1 cellular context compared by ENCODE assay signal in genomic region chr3:185332026-185332735, GRCh38.
TF ChIP-seq lines count a peak whose summit lies in the region.

No MANE protein-coding gene starts in this region.

TF ChIP-seq in HepG2, 621 proteins besides CTCF, POLR2A, EP300 and RAD21 (continued from another document):
- TF ChIP-seq ZNF281 (CRISPR knock-in tag; IDR thresholded peaks at IDR 0.05; ENCODE audit: borderline replicate concordance): no peak
- TF ChIP-seq ZC3H4 (CRISPR knock-in tag; IDR thresholded peaks at IDR 0.05; ENCODE audit: borderline replicate concordance): no peak
- no peak for TF ChIP-seq ZNF850 (CRISPR knock-in tag; conservative IDR thresholded peaks at IDR 0.05)
- TF ChIP-seq ZNF274 (CRISPR knock-in tag; IDR thresholded peaks at IDR 0.05): no peak
- TF ChIP-seq ZNF326 (CRISPR knock-in tag; IDR thresholded peaks at IDR 0.05; ENCODE audit: borderline replicate concordance): no peak
- TF ChIP-seq BCL6 (CRISPR knock-in tag; IDR thresholded peaks at IDR 0.05): peak; percentile 41; the same call in 1 of the 2 replicates
- TF ChIP-seq ZNF431 (CRISPR knock-in tag; IDR thresholded peaks at IDR 0.05; ENCODE audit: borderline replicate concordance, low read depth): no peak
- TF ChIP-seq KMT2B (CRISPR knock-in tag; IDR thresholded peaks at IDR 0.05): no peak
- TF ChIP-seq ARID4A (CRISPR knock-in tag; IDR thresholded peaks at IDR 0.05; ENCODE audit: borderline replicate concordance): no peak
- no peak for TF ChIP-seq HOXA3 (CRISPR knock-in tag; IDR thresholded peaks at IDR 0.05)
- no peak for TF ChIP-seq KDM4B (CRISPR knock-in tag; IDR thresholded peaks at IDR 0.05)
- TF ChIP-seq FOXA1 (IDR thresholded peaks at IDR 0.05): no peak
- peak; percentile 27; the same call in 1 of the 2 replicates for TF ChIP-seq FOXA1 (CRISPR knock-in tag; IDR thresholded peaks at IDR 0.05)
- no peak for TF ChIP-seq HOXA9 (CRISPR knock-in tag; IDR thresholded peaks at IDR 0.05; ENCODE audit: borderline replicate concordance)
- no peak for TF ChIP-seq RCOR2 (CRISPR knock-in tag; IDR thresholded peaks at IDR 0.05)
- no peak for TF ChIP-seq MATR3 (CRISPR knock-in tag; IDR thresholded peaks at IDR 0.05)
- no peak for TF ChIP-seq PHF8 (CRISPR knock-in tag; IDR thresholded peaks at IDR 0.05)
- TF ChIP-seq GTF3A (CRISPR knock-in tag; conservative IDR thresholded peaks at IDR 0.05): no peak
- no peak for TF ChIP-seq ERF (CRISPR knock-in tag; IDR thresholded peaks at IDR 0.05)
- no peak for TF ChIP-seq ZNF607 (CRISPR knock-in tag; IDR thresholded peaks at IDR 0.05; ENCODE audit: borderline replicate concordance)
- peak; percentile 98 for TF ChIP-seq SIX1 (CRISPR knock-in tag; IDR thresholded peaks at IDR 0.05; ENCODE audit: borderline replicate concordance)
- no peak for TF ChIP-seq REL (CRISPR knock-in tag; conservative IDR thresholded peaks at IDR 0.05)
- no peak for TF ChIP-seq HOXD1 (CRISPR knock-in tag; IDR thresholded peaks at IDR 0.05)
- TF ChIP-seq GATAD2A (CRISPR knock-in tag; IDR thresholded peaks at IDR 0.05): peak; percentile 62
- no peak for TF ChIP-seq BCL3 (CRISPR knock-in tag; IDR thresholded peaks at IDR 0.05)
- no peak for TF ChIP-seq TCF7 (IDR thresholded peaks at IDR 0.05; ENCODE audit: low read depth)
- no peak for TF ChIP-seq KLF6 (CRISPR knock-in tag; IDR thresholded peaks at IDR 0.05)
- TF ChIP-seq SOX5 (CRISPR knock-in tag; IDR thresholded peaks at IDR 0.05; ENCODE audit: borderline replicate concordance): peak; percentile 13; the same call in 1 of the 2 replicates
- no peak for TF ChIP-seq ZNF230 (CRISPR knock-in tag; IDR thresholded peaks at IDR 0.05)
- TF ChIP-seq SETDB1 (CRISPR knock-in tag; IDR thresholded peaks at IDR 0.05; ENCODE audit: borderline replicate concordance): no peak
- peak; percentile 66 for TF ChIP-seq ARID5B (CRISPR knock-in tag; IDR thresholded peaks at IDR 0.05)
- no peak for TF ChIP-seq HIC2 (CRISPR knock-in tag; IDR thresholded peaks at IDR 0.05; ENCODE audit: low read depth)
- no peak for TF ChIP-seq GZF1 (CRISPR knock-in tag; IDR thresholded peaks at IDR 0.05)
TF ChIP-seq in HepG2: peak in this region for 20.
